ENCODE assay signal across 19 cellular contexts in the genomic region with DNA sequence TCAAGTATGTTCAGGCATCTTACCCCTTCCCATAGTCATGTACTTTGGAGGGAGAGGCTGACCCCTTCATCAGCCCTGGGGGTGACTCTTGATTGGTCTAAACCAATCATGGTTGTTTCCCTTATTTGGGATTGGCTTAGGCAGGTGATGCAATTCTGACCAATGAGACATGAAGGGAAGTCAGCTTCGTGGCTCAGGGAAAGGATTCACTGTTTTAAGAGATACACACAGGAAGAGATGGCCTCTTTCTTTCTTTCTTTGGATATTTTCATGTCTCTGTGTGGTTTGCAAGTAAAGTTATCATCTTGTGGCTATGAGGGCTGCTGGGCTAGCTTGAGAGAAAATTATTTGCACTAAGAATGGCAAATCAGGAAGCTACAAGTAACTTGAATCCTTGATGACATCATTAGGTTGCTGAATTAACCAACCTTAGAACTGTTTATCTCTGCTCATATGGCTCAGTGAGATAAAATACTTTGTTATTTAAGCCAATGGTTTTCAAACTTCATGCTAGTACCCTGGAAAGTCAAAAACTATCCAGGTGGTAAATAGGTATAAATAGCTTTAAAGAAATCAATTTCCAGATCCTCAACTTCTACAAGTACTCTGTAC.
"Had no signal": no experiment of that assay in that cellular context is flagged by ENCODE, and none has a peak within 500 bp of the region (broad histone marks: within the 10 kb centered on the region; RNA-seq: fewer than 3 reads in every experiment).

No MANE protein-coding gene starts in this region.

- H3K4me3 Mint-ChIP-seq: activated CD8-positive, alpha-beta memory T cell treated with anti-CD3 and anti-CD28 coated beads, Interleukin-2, amount 10 ng/mL, durations not matched to agents 7 days and 5 days; activated naive CD8-positive, alpha-beta T cell treated with anti-CD3 and anti-CD28 coated beads for 36 hours; activated T-cell treated with anti-CD3 and anti-CD28 coated beads, Interleukin-2, amount 50 U/mL, for 24 hours; mesothelial cell of epicardium; T-helper 17 cell had no signal

- H3K36me3 ChIP-seq: thyroid gland, uterus had no signal

- H3K4me1 ChIP-seq: foreskin keratinocyte, thyroid gland, uterus had no signal

- H3K9me3 ChIP-seq: thyroid gland, uterus had no signal

- H3K9me3 Mint-ChIP-seq: activated T-cell treated with anti-CD3 and anti-CD28 coated beads, Interleukin-2, amount 50 U/mL, for 24 hours had no signal

- H3K4me1 Mint-ChIP-seq: activated naive CD8-positive, alpha-beta T cell treated with anti-CD3 and anti-CD28 coated beads for 36 hours; mesothelial cell of epicardium; T-helper 17 cell had no signal

- DNase-seq: activated CD4-positive, alpha-beta T cell treated with anti-CD3 and anti-CD28 coated beads for 1 hour; activated CD4-positive, alpha-beta T cell treated with anti-CD3 and anti-CD28 coated beads, Interleukin-2, amount 50 U/mL, for 48 hours; activated CD8-positive, alpha-beta memory T cell treated with anti-CD3 and anti-CD28 coated beads, Interleukin-2, amount 10 ng/mL, durations not matched to agents 7 days and 5 days; activated gamma-delta T cell treated with Interleukin-2 at 50 U/mL for 16 hours; activated naive CD8-positive, alpha-beta T cell treated with anti-CD3 and anti-CD28 coated beads for 36 hours; activated T-cell treated with anti-CD3 and anti-CD28 coated beads, Interleukin-2, amount 50 U/mL, for 24 hours; anterior cingulate cortex; cerebellar nuclear complex; dorsolateral prefrontal cortex; foreskin keratinocyte; kidney glomerular epithelial cell; retina; stimulated activated CD4-positive, alpha-beta T cell treated with anti-CD3 and anti-CD28 coated beads, Interleukin-4, amount 100 ng/mL, for 4 hours; T-helper 17 cell; thyroid gland; uterus had no signal

- H3K27ac ChIP-seq: dorsolateral prefrontal cortex, foreskin keratinocyte, skin epidermis, thyroid gland, uterus had no signal

- H3K4me3 ChIP-seq: dorsolateral prefrontal cortex, skin epidermis, thyroid gland, uterus had no signal

- H3K27me3 Mint-ChIP-seq: activated CD8-positive, alpha-beta memory T cell treated with anti-CD3 and anti-CD28 coated beads, Interleukin-2, amount 10 ng/mL, durations not matched to agents 7 days and 5 days; activated naive CD8-positive, alpha-beta T cell treated with anti-CD3 and anti-CD28 coated beads for 36 hours; activated T-cell treated with anti-CD3 and anti-CD28 coated beads, Interleukin-2, amount 50 U/mL, for 24 hours; T-helper 17 cell had no signal

- H3K27ac Mint-ChIP-seq: activated CD8-positive, alpha-beta memory T cell treated with anti-CD3 and anti-CD28 coated beads, Interleukin-2, amount 10 ng/mL, durations not matched to agents 7 days and 5 days; activated naive CD8-positive, alpha-beta T cell treated with anti-CD3 and anti-CD28 coated beads for 36 hours; activated T-cell treated with anti-CD3 and anti-CD28 coated beads, Interleukin-2, amount 50 U/mL, for 24 hours; mesothelial cell of epicardium; T-helper 17 cell had no signal

- H3K27me3 ChIP-seq: dorsolateral prefrontal cortex, foreskin keratinocyte, thyroid gland, uterus had no signal

- ATAC-seq: activated CD8-positive, alpha-beta memory T cell treated with anti-CD3 and anti-CD28 coated beads, Interleukin-2, amount 10 ng/mL, durations not matched to agents 7 days and 5 days; esophagus mucosa; foreskin keratinocyte; T-helper 17 cell had no signal
